In genomic region chr11:90204832-90205646, GRCh38 we compare ENCODE assay signal across 8 cellular contexts. TPM values are rescaled to one million over a fixed set of nuclear protein-coding genes. Genes with fewer than 3 reads are reported as not detected.
A peak's percentile ranks its signal among the peaks of the same experiment; 100 is the strongest.
DNase-seq lines count a peak whose midpoint lies in the region; ATAC-seq and TF ChIP-seq lines count a peak whose summit lies in the region.

No MANE protein-coding gene starts in this region.

- no peak overlapping the region for H3K27ac ChIP-seq in tibial nerve

- WGBS in tibial nerve, 2 donors = 10% methylated on average over 3 of the region's 3 CpGs

- DNase-seq in DMS 273 (lab: John Stamatoyannopoulos, UW; ENCODE audit: unreplicated experiment) (peak; percentile 60), NCI-H226 (peak; percentile 20), adipocyte (ENCODE audit: low read depth) (peak; percentile 83), iris pigment epithelial cell (ENCODE audit: low read depth) (peak; percentile 60), tibial nerve (ENCODE audit: low spot score in 2 of 2) (no peak)
- DNase-seq in stimulated activated naive CD8-positive, alpha-beta T cell treated with anti-CD3 and anti-CD28 coated beads, Interleukin-15, Interleukin-2, amounts not matched to agents 100 U/mL and 50 U/mL, for 24 hours = no peak

- ATAC-seq in GM18873 (IDR thresholded peaks at IDR 0.05; ENCODE audit: low FRiP score, unreplicated experiment) (peak; percentile 86), HG03097 (IDR thresholded peaks at IDR 0.05; ENCODE audit: low FRiP score, unreplicated experiment) (peak; percentile 72)
- ATAC-seq in stimulated activated naive CD8-positive, alpha-beta T cell treated with anti-CD3 and anti-CD28 coated beads, Interleukin-15, Interleukin-2, amounts not matched to agents 100 U/mL and 50 U/mL, for 24 hours = no peak

- no peak overlapping the region for H3K4me3 ChIP-seq in adipocyte (ENCODE audit: low read length)
- no peak overlapping the region for H3K4me3 ChIP-seq in tibial nerve

- TF ChIP-seq POLR2A in tibial nerve (IDR thresholded peaks at IDR 0.05) = no peak

- H3K9me3 ChIP-seq in adipocyte (ENCODE audit: control insufficient read depth, low read length) = no peaks in the 10 kb centered on the region
- H3K9me3 ChIP-seq in tibial nerve = no peaks in the 10 kb centered on the region

- TF ChIP-seq CTCF in tibial nerve (IDR thresholded peaks at IDR 0.05) = peak; percentile 63 to 95 (median 77)

- H3K36me3 ChIP-seq in adipocyte (ENCODE audit: control insufficient read depth, insufficient read depth, low read length, severe bottlenecking) (peaks cover 74% of the 10 kb centered on the region), tibial nerve (peaks cover 0 to 52% (median 0%) of the 10 kb centered on the region in 3 donors)

- H3K9ac ChIP-seq in adipocyte (ENCODE audit: low read length) = peak overlapping the region; percentile 3

- peaks cover 10% of the 10 kb centered on the region for H3K4me1 ChIP-seq in adipocyte (ENCODE audit: control insufficient read depth, insufficient read depth, low read length)
- peaks cover 0 to 10% (median 0%) of the 10 kb centered on the region in 4 donors for H3K4me1 ChIP-seq in tibial nerve

- TF ChIP-seq EP300 in tibial nerve (IDR thresholded peaks at IDR 0.05) = no peak

- H3K27me3 ChIP-seq in adipocyte (replicated peaks; ENCODE audit: control insufficient read depth, insufficient read depth, low read length) (no peaks in the 10 kb centered on the region), tibial nerve (no peaks in the 10 kb centered on the region)

RNA-seq across cellular contexts. Expression of gene CHORDC1, which starts 17.8 kb away (rescaled TPM):
- 10 to 100 TPM; 30.0 to 69.3 (median 46.6) TPM for total RNA-seq in tibial nerve

Comparison
In these comparisons a context has a peak if more than half of its experiments do, and no peak if none do; other contexts are left out.
1. DNase-seq: peak in DMS 273 (single experiment), NCI-H226 (single experiment), adipocyte (single experiment) and iris pigment epithelial cell (single experiment); none in tibial nerve (0 of 2) and stimulated activated naive CD8-positive, alpha-beta T cell treated with anti-CD3 and anti-CD28 coated beads, Interleukin-15, Interleukin-2, amounts not matched to agents 100 U/mL and 50 U/mL, for 24 hours (single experiment).